In the genomic region with DNA sequence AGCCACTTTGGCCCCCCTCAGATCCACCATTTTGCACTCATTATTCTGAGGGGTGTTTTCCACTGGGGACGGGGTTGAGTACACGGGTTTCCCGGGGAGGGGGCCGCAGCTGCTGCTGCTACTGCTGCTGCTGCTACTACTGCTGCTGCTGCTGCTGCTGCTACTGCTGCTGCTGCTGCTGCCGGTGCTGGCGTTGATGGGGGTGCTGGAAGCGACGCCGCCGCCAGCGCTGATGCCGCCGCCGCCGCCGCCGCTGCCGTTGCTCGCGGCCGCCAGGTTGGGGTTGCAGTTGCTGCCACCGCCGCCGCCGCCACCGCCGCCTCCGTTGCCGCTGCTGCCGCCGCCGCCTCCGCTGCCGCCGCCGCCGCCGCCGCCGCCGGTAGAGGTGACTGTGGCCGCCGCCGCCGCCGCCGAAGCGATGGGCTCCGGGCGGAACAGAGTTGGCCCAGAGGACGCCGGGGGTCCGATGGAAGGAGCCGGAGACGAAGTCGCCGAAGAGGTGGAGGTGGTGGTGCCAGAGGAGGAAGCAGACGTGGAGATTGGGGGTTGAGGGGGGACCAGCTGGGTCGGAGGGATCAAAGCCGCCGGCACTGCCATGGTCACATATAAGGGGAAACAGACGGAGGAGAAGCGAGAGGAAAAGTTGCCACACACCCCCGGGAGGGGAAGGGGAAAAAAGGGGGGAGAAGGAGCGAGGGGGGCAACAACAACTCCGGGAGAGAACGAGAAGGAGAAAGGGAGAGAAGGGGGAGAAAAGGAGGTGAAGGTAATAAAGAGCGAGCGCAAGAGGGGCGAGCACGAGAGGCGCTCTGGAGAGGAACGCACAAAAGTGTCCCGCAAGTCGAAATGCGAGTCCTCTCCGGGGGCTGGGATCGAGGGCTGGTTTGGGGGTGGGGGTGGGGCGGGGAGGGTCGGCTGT, we compare ENCODE assay signal across 9 cellular contexts. TPM values are rescaled to one million over a fixed set of nuclear protein-coding genes. Genes with fewer than 3 reads are reported as not detected.
DNase-seq lines count a peak whose midpoint lies in the region; ATAC-seq and TF ChIP-seq lines count a peak whose summit lies in the region.
"Had no signal": no experiment of that assay in that cellular context is flagged by ENCODE, and none has a peak within 500 bp of the region (broad histone marks: within the 10 kb centered on the region; RNA-seq: fewer than 3 reads in every experiment).

No MANE protein-coding gene starts in this region.

- H3K9me3 ChIP-seq in osteoblast (ENCODE audit: low read depth, low read length): no peaks in the 10 kb centered on the region

- peak overlapping the region; percentile 69 for H3K4me3 Mint-ChIP-seq in activated T-cell treated with anti-CD3 and anti-CD28 coated beads, Interleukin-2, amount 50 U/mL, for 24 hours

- H3K27me3 Mint-ChIP-seq in activated T-cell treated with anti-CD3 and anti-CD28 coated beads, Interleukin-2, amount 50 U/mL, for 24 hours: peaks cover 69% of the 10 kb centered on the region

- no peaks in the 10 kb centered on the region for H3K36me3 ChIP-seq in osteoblast (ENCODE audit: insufficient read depth, low read length)

- no peaks in the 10 kb centered on the region for H3K36me3 Mint-ChIP-seq in activated T-cell treated with anti-CD3 and anti-CD28 coated beads, Interleukin-2, amount 50 U/mL, for 24 hours (ENCODE audit: low read depth)

- peaks cover 3% of the 10 kb centered on the region for H3K4me1 ChIP-seq in osteoblast (ENCODE audit: insufficient read depth, low read length)

- no peak overlapping the region for H3K27ac Mint-ChIP-seq in activated T-cell treated with anti-CD3 and anti-CD28 coated beads, Interleukin-2, amount 50 U/mL, for 24 hours

- peaks cover 20% of the 10 kb centered on the region for H3K4me1 Mint-ChIP-seq in activated T-cell treated with anti-CD3 and anti-CD28 coated beads, Interleukin-2, amount 50 U/mL, for 24 hours (ENCODE audit: low read depth)

- H3K4me3 ChIP-seq in osteoblast (ENCODE audit: insufficient read depth, low read length): peak overlapping the region; percentile 59

- no peaks in the 10 kb centered on the region for H3K9me3 Mint-ChIP-seq in activated T-cell treated with anti-CD3 and anti-CD28 coated beads, Interleukin-2, amount 50 U/mL, for 24 hours

- peak overlapping the region; percentile 80 for H2AFZ ChIP-seq in osteoblast (ENCODE audit: low read length)

- peak overlapping the region; percentile 68 for H3K4me2 ChIP-seq in osteoblast (ENCODE audit: insufficient read depth, low read length)

- no peak overlapping the region for H3K27ac ChIP-seq in osteoblast (ENCODE audit: low read depth, low read length)
- H3K27ac ChIP-seq: C4-2B had no signal

- ATAC-seq in HG03521 (IDR thresholded peaks at IDR 0.05; ENCODE audit: unreplicated experiment) (peak; percentile 40), GM21825 (IDR thresholded peaks at IDR 0.05; ENCODE audit: unreplicated experiment) (no peak)

- no peaks in the 10 kb centered on the region for H4K20me1 ChIP-seq in osteoblast (ENCODE audit: insufficient read depth, low read length)

- no peaks in the 10 kb centered on the region for H3K79me2 ChIP-seq in osteoblast (ENCODE audit: insufficient read depth, low read length)

- no peak for TF ChIP-seq CTCF in osteoblast (IDR thresholded peaks at IDR 0.05; ENCODE audit: extremely low read depth, low read depth, low read length)

- DNase-seq in NCI-H1105 treated with DMSO at 0.1 percent for 48 hours (lab: John Stamatoyannopoulos, UW) (peak; percentile 35), NCI-H1105 (lab: John Stamatoyannopoulos, UW) (no peak), glomerular visceral epithelial cell (ENCODE audit: extremely low spot score) (peak; percentile 30), osteoblast (ENCODE audit: insufficient read length, low spot score, missing footprints) (peak; percentile 67)
- peak; percentile 41 for DNase-seq in activated T-cell treated with anti-CD3 and anti-CD28 coated beads, Interleukin-2, amount 50 U/mL, for 24 hours
- DNase-seq in activated CD4-positive, CD25-positive, alpha-beta regulatory T cell (lab: John Stamatoyannopoulos, UW): no peak

- H3K27me3 ChIP-seq in osteoblast (ENCODE audit: insufficient read depth, low read length): peaks cover 27% of the 10 kb centered on the region

RNA-seq across cellular contexts. Expression of a gene that starts 0.6 kb away (rescaled TPM):
- total RNA-seq in osteoblast: not detected in 2 replicates

Comparison
In these comparisons a context has a peak if more than half of its experiments do, and no peak if none do; other contexts are left out.
1. DNase-seq: peak in NCI-H1105 treated with DMSO at 0.1 percent for 48 hours (single experiment), activated T-cell treated with anti-CD3 and anti-CD28 coated beads, Interleukin-2, amount 50 U/mL, for 24 hours (single experiment), glomerular visceral epithelial cell (single experiment) and osteoblast (single experiment); none in NCI-H1105 (single experiment) and activated CD4-positive, CD25-positive, alpha-beta regulatory T cell (0 of 4).